Comparison of ENCODE assay signal across 1 cellular context in genomic region chr20:50292324-50293243, GRCh38.
TF ChIP-seq lines count a peak whose summit lies in the region.

No MANE protein-coding gene starts in this region.

TF ChIP-seq in HepG2, 621 proteins besides CTCF, POLR2A, EP300 and RAD21 (continued from another document and continues in another):
- TF ChIP-seq SKIL (CRISPR knock-in tag; IDR thresholded peaks at IDR 0.05; ENCODE audit: borderline replicate concordance) (peak; percentile 87; the same call in 1 of the 2 replicates), CBX1 (IDR thresholded peaks at IDR 0.05; ENCODE audit: low read depth) (peak; percentile 97), TOE1 (CRISPR knock-in tag; IDR thresholded peaks at IDR 0.05) (no peak; the same call in 1 of the 2 replicates), FIP1L1 (IDR thresholded peaks at IDR 0.05; ENCODE audit: borderline replicate concordance, insufficient read depth, low read depth, low read length) (no peak; the same call in 1 of the 2 replicates), ZSCAN22 (CRISPR knock-in tag; IDR thresholded peaks at IDR 0.05) (peak; percentile 86), ZNF24 (IDR thresholded peaks at IDR 0.05) (peak; percentile 64; the same call in 1 of the 2 replicates), ZNF251 (CRISPR knock-in tag; IDR thresholded peaks at IDR 0.05) (peak; percentile 92), NR1H2 (CRISPR knock-in tag; IDR thresholded peaks at IDR 0.05; ENCODE audit: borderline replicate concordance, low read depth) (no peak), KMT2A (CRISPR knock-in tag; IDR thresholded peaks at IDR 0.05) (0 out of 2 replicates have a peak, but pooled peaks have one; percentile 44), ARID2 (CRISPR knock-in tag; IDR thresholded peaks at IDR 0.05; ENCODE audit: borderline replicate concordance) (peak; percentile 99), ZSCAN9 (CRISPR knock-in tag; IDR thresholded peaks at IDR 0.05; ENCODE audit: borderline replicate concordance) (peak; percentile 100), ZNF562 (CRISPR knock-in tag; IDR thresholded peaks at IDR 0.05; ENCODE audit: borderline replicate concordance) (no peak), ZNF891 (CRISPR knock-in tag; IDR thresholded peaks at IDR 0.05) (peak; percentile 82; the same call in 1 of the 2 replicates), ZNF775 (CRISPR knock-in tag; IDR thresholded peaks at IDR 0.05; ENCODE audit: borderline replicate concordance) (peak; percentile 95; the same call in 1 of the 2 replicates), SETDB1 (CRISPR knock-in tag; IDR thresholded peaks at IDR 0.05; ENCODE audit: borderline replicate concordance) (no peak), MIXL1 (CRISPR knock-in tag; IDR thresholded peaks at IDR 0.05) (peak; percentile 99), RNF219 (CRISPR knock-in tag; IDR thresholded peaks at IDR 0.05) (peak; percentile 100; the same call in 1 of the 2 replicates), SMYD3 (CRISPR knock-in tag; IDR thresholded peaks at IDR 0.05) (peak; percentile 96), SOX6 (IDR thresholded peaks at IDR 0.05) (no peak), SOX6 (CRISPR knock-in tag; IDR thresholded peaks at IDR 0.05) (peak; percentile 96), TFAP4 (IDR thresholded peaks at IDR 0.05; ENCODE audit: borderline replicate concordance, low read depth) (peak; percentile 99), ZMYM2 (CRISPR knock-in tag; IDR thresholded peaks at IDR 0.05) (peak; percentile 96; the same call in 1 of the 2 replicates), ARNT (IDR thresholded peaks at IDR 0.05) (no peak), ATM (IDR thresholded peaks at IDR 0.05; ENCODE audit: borderline replicate concordance) (no peak), SRSF4 (IDR thresholded peaks at IDR 0.05; ENCODE audit: low read depth, low read length, poor library complexity, severe bottlenecking) (no peak), HES4 (CRISPR knock-in tag; IDR thresholded peaks at IDR 0.05; ENCODE audit: borderline replicate concordance) (no peak; the same call in 1 of the 2 replicates), BRF2 (CRISPR knock-in tag; IDR thresholded peaks at IDR 0.05) (no peak), THAP7 (CRISPR knock-in tag; IDR thresholded peaks at IDR 0.05) (no peak), ZSCAN5A (CRISPR knock-in tag; IDR thresholded peaks at IDR 0.05; ENCODE audit: borderline replicate concordance) (peak; percentile 92; the same call in 1 of the 2 replicates), MAFK (conservative IDR thresholded peaks at IDR 0.05 in 1 of 2, IDR thresholded peaks at IDR 0.05 in 1 of 2; ENCODE audit: low read length in 2 of 2) (peak; percentile 99 to 100), MEF2D (CRISPR knock-in tag; IDR thresholded peaks at IDR 0.05) (peak; percentile 95), YEATS4 (CRISPR knock-in tag; IDR thresholded peaks at IDR 0.05; ENCODE audit: borderline replicate concordance) (peak; percentile 97), EHMT2 (IDR thresholded peaks at IDR 0.05; ENCODE audit: borderline replicate concordance, low read depth, low read length) (no peak), ZNF20 (CRISPR knock-in tag; IDR thresholded peaks at IDR 0.05) (peak; percentile 94; the same call in 1 of the 2 replicates), NAIF1 (CRISPR knock-in tag; IDR thresholded peaks at IDR 0.05; ENCODE audit: borderline replicate concordance) (peak; percentile 95), ZNF414 (CRISPR knock-in tag; IDR thresholded peaks at IDR 0.05) (peak; percentile 98), ZNF788 (CRISPR knock-in tag; IDR thresholded peaks at IDR 0.05; ENCODE audit: borderline replicate concordance) (peak; percentile 99), IKZF5 (CRISPR knock-in tag; IDR thresholded peaks at IDR 0.05) (peak; percentile 100), TEAD3 (CRISPR knock-in tag; optimal IDR thresholded peaks at IDR 0.05; ENCODE audit: borderline replicate concordance) (peak; percentile 74), ZNF614 (CRISPR knock-in tag; IDR thresholded peaks at IDR 0.05; ENCODE audit: borderline replicate concordance) (peak; percentile 100), FUBP1 (CRISPR knock-in tag; IDR thresholded peaks at IDR 0.05; ENCODE audit: borderline replicate concordance) (peak; percentile 48; the same call in 1 of the 2 replicates), GLMP (CRISPR knock-in tag; IDR thresholded peaks at IDR 0.05; ENCODE audit: borderline replicate concordance) (no peak), ZNF281 (CRISPR knock-in tag; IDR thresholded peaks at IDR 0.05; ENCODE audit: borderline replicate concordance) (peak; percentile 95), ZFP37 (CRISPR knock-in tag; IDR thresholded peaks at IDR 0.05; ENCODE audit: borderline replicate concordance) (peak; percentile 95), ZNF883 (CRISPR knock-in tag; IDR thresholded peaks at IDR 0.05; ENCODE audit: not compliant biosample characterization) (peak; percentile 71), JDP2 (CRISPR knock-in tag; IDR thresholded peaks at IDR 0.05; ENCODE audit: borderline replicate concordance) (no peak), ZBTB21 (CRISPR knock-in tag; IDR thresholded peaks at IDR 0.05) (peak; percentile 93), HNF4G (IDR thresholded peaks at IDR 0.05; ENCODE audit: borderline replicate concordance, low read depth, low read length) (peak; percentile 98), HNF4G (CRISPR knock-in tag; IDR thresholded peaks at IDR 0.05; ENCODE audit: borderline replicate concordance, low read depth) (peak; percentile 98), NCOA2 (CRISPR knock-in tag; IDR thresholded peaks at IDR 0.05) (peak; percentile 100), ZNF749 (CRISPR knock-in tag; IDR thresholded peaks at IDR 0.05; ENCODE audit: borderline replicate concordance) (peak; percentile 94)
